2 cellular contexts compared by ENCODE assay signal in the genomic region with DNA sequence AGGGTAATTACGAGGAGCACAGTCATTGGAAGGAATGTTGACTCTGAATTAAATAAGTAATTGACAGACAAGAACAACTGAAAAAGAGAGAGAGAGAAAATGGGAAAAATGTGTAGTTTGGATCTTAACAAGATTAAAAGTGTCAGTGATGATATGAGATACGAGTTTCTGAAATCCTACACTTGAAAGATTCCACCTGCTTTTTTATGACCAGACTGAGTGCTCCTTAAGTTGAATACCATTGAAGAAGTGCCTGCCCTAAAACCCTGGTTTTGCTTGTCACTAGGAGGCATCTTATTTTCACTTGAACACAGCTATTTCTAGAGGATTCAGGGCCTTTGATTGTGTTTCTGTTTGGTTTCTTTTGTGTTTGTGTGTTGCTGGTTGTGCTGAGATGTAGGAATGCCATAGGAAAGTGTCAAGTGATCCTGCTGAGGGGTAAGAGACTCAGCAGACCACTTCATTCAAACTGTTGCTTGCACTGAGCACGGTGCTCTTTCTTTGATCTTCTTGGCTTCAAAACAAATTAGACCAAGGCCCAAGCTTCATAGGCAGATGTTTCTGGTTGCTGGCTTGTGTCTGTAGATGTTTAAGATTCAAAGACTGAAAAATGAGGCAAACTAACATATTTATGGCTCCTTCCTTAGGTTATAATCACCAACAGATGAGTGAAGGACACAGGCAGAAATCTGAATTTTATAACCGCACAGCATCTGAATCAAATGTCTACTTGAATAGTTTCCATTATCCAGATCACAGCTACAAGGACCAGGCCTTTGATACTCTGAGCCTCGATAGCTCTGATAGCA.
TF ChIP-seq lines count a peak whose summit lies in the region.

No MANE protein-coding gene starts in this region.

TF ChIP-seq in A549, 52 proteins besides CTCF, POLR2A, EP300 and RAD21:
- TF ChIP-seq ESRRA (IDR thresholded peaks at IDR 0.05; ENCODE audit: borderline replicate concordance, low read length) (no peak), PHF8 (IDR thresholded peaks at IDR 0.05; ENCODE audit: borderline replicate concordance, low read depth) (no peak), CBX2 (IDR thresholded peaks at IDR 0.05; ENCODE audit: borderline replicate concordance, low read depth) (no peak), CEBPB (IDR thresholded peaks at IDR 0.05) (no peak)
- TF ChIP-seq, protein P1, sequence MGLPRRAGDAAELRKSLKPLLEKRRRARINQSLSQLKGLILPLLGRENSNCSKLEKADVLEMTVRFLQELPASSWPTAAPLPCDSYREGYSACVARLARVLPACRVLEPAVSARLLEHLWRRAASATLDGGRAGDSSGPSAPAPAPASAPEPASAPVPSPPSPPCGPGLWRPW (IDR thresholded peaks at IDR 0.05): no peak
- TF ChIP-seq, protein P2, sequence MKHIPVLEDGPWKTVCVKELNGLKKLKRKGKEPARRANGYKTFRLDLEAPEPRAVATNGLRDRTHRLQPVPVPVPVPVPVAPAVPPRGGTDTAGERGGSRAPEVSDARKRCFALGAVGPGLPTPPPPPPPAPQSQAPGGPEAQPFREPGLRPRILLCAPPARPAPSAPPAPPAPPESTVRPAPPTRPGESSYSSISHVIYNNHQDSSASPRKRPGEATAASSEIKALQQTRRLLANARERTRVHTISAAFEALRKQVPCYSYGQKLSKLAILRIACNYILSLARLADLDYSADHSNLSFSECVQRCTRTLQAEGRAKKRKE (CRISPR knock-in tag; IDR thresholded peaks at IDR 0.05; ENCODE audit: low read depth): no peak

TF ChIP-seq in IMR-90, 13 proteins besides CTCF, POLR2A, EP300 and RAD21:
- TF ChIP-seq, protein P3, sequence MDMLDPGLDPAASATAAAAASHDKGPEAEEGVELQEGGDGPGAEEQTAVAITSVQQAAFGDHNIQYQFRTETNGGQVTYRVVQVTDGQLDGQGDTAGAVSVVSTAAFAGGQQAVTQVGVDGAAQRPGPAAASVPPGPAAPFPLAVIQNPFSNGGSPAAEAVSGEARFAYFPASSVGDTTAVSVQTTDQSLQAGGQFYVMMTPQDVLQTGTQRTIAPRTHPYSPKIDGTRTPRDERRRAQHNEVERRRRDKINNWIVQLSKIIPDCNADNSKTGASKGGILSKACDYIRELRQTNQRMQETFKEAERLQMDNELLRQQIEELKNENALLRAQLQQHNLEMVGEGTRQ (IDR thresholded peaks at IDR 0.05; ENCODE audit: low read depth, low read length): no peak
